ENCODE assay signal across 13 cellular contexts in genomic region chr14:59294662-59294992, GRCh38.
DNase-seq lines count a peak whose midpoint lies in the region; FAIRE-seq and TF ChIP-seq lines count a peak whose summit lies in the region.
"Had no signal": no experiment of that assay in that cellular context is flagged by ENCODE, and none has a peak within 500 bp of the region (broad histone marks: within the 10 kb centered on the region; RNA-seq: fewer than 3 reads in every experiment).

No MANE protein-coding gene starts in this region.

- no peak overlapping the region for H2BK5ac ChIP-seq in mesenchymal stem cell (ENCODE audit: low read depth, low read length, poor library complexity, severe bottlenecking)

- peak; percentile 60 for FAIRE-seq in HTR-8/SVneo (lab: Jason Lieb, UNC)
- FAIRE-seq in GM12891 (lab: Jason Lieb, UNC), result no peak
- FAIRE-seq: frontal cortex, TTC549 had no signal

- TF ChIP-seq POLR2A in GM12891 (IDR thresholded peaks at IDR 0.05; ENCODE audit: low read depth, low read length), result no peak

- H3K27ac Mint-ChIP-seq in brain (peak overlapping the region in 4 of 5 experiments; percentile 32 to 85 (median 79)), nephron progenitor cell (no peak overlapping the region)
- H3K27ac Mint-ChIP-seq: CD8-positive, alpha-beta T cell had no signal

- no peak overlapping the region for H3K4me2 ChIP-seq in mesenchymal stem cell (ENCODE audit: low read length, poor library complexity, severe bottlenecking)

- no peak overlapping the region for H3K4ac ChIP-seq in mesenchymal stem cell (ENCODE audit: low read depth in 1 of 2, low read length in 2 of 2)

- H3K4me3 ChIP-seq in mesenchymal stem cell (ENCODE audit: insufficient read depth in 1 of 2, low read depth in 1 of 2, low read length in 2 of 2) (no peak overlapping the region), tibial artery (no peak overlapping the region)
- H3K4me3 ChIP-seq: mucosa of descending colon had no signal

- H3K27me3 ChIP-seq in mesenchymal stem cell (ENCODE audit: control insufficient read depth in 1 of 2, insufficient read depth in 1 of 2, low read length in 2 of 2) (no peaks in the 10 kb centered on the region), tibial artery (no peaks in the 10 kb centered on the region)

- 25% methylated on average over 1 of the region's 1 CpG for WGBS in mesenchymal stem cell

- peak overlapping the region; percentile 41 for H3K9ac ChIP-seq in mesenchymal stem cell (ENCODE audit: low read length)

- H2AK5ac ChIP-seq in mesenchymal stem cell (ENCODE audit: low read length, severe bottlenecking), result no peak overlapping the region

- H3K27me3 Mint-ChIP-seq in brain, result no peaks in the 10 kb centered on the region
- no peaks in the 10 kb centered on the region for H3K27me3 Mint-ChIP-seq in nephron progenitor cell (ENCODE audit: low read depth, poor library complexity)

- H3K36me3 Mint-ChIP-seq in brain (peaks cover 49% of the 10 kb centered on the region), nephron progenitor cell (ENCODE audit: low read depth) (peaks cover 33% of the 10 kb centered on the region)

- no peak overlapping the region for H4K91ac ChIP-seq in mesenchymal stem cell (ENCODE audit: low read length)

- H3K4me3 Mint-ChIP-seq in brain, result peak overlapping the region in 1 of 5 experiments; percentile 31
- H3K4me3 Mint-ChIP-seq in nephron progenitor cell, result no peak overlapping the region
- H3K4me3 Mint-ChIP-seq: CD8-positive, alpha-beta T cell had no signal

- no peak overlapping the region for H4K8ac ChIP-seq in mesenchymal stem cell (ENCODE audit: low read length)

- no peaks in the 10 kb centered on the region for H3K9me3 ChIP-seq in mesenchymal stem cell (ENCODE audit: control insufficient read depth, low read length)
- H3K9me3 ChIP-seq in tibial artery, result no peaks in the 10 kb centered on the region
- H3K9me3 ChIP-seq: mucosa of descending colon had no signal

- peaks cover 6% of the 10 kb centered on the region for H3K79me1 ChIP-seq in mesenchymal stem cell (replicated peaks; ENCODE audit: low read length, poor library complexity, severe bottlenecking)

- H3K4me1 ChIP-seq in mesenchymal stem cell (ENCODE audit: control insufficient read depth, insufficient read depth, low read depth, low read length) (peaks cover under 1% of the 10 kb centered on the region), tibial artery (peaks cover 0 to 65% (median 35%) of the 10 kb centered on the region in 4 donors)

- no peak overlapping the region for H3K14ac ChIP-seq in mesenchymal stem cell (ENCODE audit: low read length in 2 of 2)

- no peak overlapping the region for H2BK12ac ChIP-seq in mesenchymal stem cell (ENCODE audit: low read length in 2 of 2)

- H2BK120ac ChIP-seq in mesenchymal stem cell (ENCODE audit: low read depth, low read length), result no peak overlapping the region

- H3K23ac ChIP-seq in mesenchymal stem cell (ENCODE audit: low read length in 2 of 2), result no peak overlapping the region

- no peak for TF ChIP-seq CTCF in brain (conservative IDR thresholded peaks at IDR 0.05)
- TF ChIP-seq CTCF in tibial artery (IDR thresholded peaks at IDR 0.05), result no peak
- TF ChIP-seq CTCF in nephron progenitor cell (IDR thresholded peaks at IDR 0.05), result no peak

- H3K27ac ChIP-seq in mesenchymal stem cell (ENCODE audit: low read length, poor library complexity, severe bottlenecking), result no peak overlapping the region
- H3K27ac ChIP-seq in tibial artery, result peak overlapping the region; percentile 64 to 66

- intact Hi-C loops in tibial artery (cut with DNase I; ENCODE audit: low total_unique reads), result no loop called here

- DNase-seq in HTR-8/SVneo (ENCODE audit: insufficient read length, low spot score) (no peak), mesenchymal stem cell (peak; percentile 62), tibial artery (no peak), nephron progenitor cell (no peak), GM12891 (ENCODE audit: insufficient read length, low spot score) (no peak), GOT3 (lab: John Stamatoyannopoulos, UW) (no peak)
- DNase-seq: activated effector memory CD4-positive, alpha-beta T cell treated with Interleukin-2 at 50 U/mL for 16 hours; CD8-positive, alpha-beta T cell; mucosa of descending colon; SIG-M5 had no signal

- no peak overlapping the region for H3K18ac ChIP-seq in mesenchymal stem cell (ENCODE audit: low read depth in 1 of 2, low read length in 2 of 2)

- H2BK15ac ChIP-seq in mesenchymal stem cell (ENCODE audit: low read depth, poor library complexity, severe bottlenecking), result no peak overlapping the region

- H3K4me1 Mint-ChIP-seq in brain, result peaks cover 77% of the 10 kb centered on the region
- peaks cover 28% of the 10 kb centered on the region for H3K4me1 Mint-ChIP-seq in nephron progenitor cell

- H3K9me3 Mint-ChIP-seq in brain, result no peaks in the 10 kb centered on the region
- H3K9me3 Mint-ChIP-seq in nephron progenitor cell, result no peaks in the 10 kb centered on the region
- H3K9me3 Mint-ChIP-seq: CD8-positive, alpha-beta T cell had no signal

- H2AFZ ChIP-seq in mesenchymal stem cell (ENCODE audit: low read depth, low read length), result no peak overlapping the region

- H3K36me3 ChIP-seq in mesenchymal stem cell (ENCODE audit: control insufficient read depth in 1 of 2, insufficient read depth in 2 of 2, low read depth in 1 of 2, low read length in 2 of 2) (peaks cover 3 to 14% of the 10 kb centered on the region in 2 experiments), tibial artery (peaks cover 12 to 14% (median 13%) of the 10 kb centered on the region in 3 donors)

TF ChIP-seq in GM12891, 5 proteins besides CTCF, POLR2A, EP300 and RAD21:
- no peak for TF ChIP-seq SPI1 (IDR thresholded peaks at IDR 0.05; ENCODE audit: low read depth, low read length)
- no peak for TF ChIP-seq PAX5 (IDR thresholded peaks at IDR 0.05; ENCODE audit: insufficient read depth, low read length, severe bottlenecking)
- no peak for TF ChIP-seq TAF1 (IDR thresholded peaks at IDR 0.05; ENCODE audit: low read depth, low read length)
- no peak for TF ChIP-seq POLR2AphosphoS5 (IDR thresholded peaks at IDR 0.05; ENCODE audit: low read depth, low read length)
- no peak for TF ChIP-seq POU2F2 (IDR thresholded peaks at IDR 0.05; ENCODE audit: low read depth, low read length)
